In genomic region chr9:129441852-129442251, GRCh38 we compare ENCODE assay signal across 20 cellular contexts.
"Had no signal": no experiment of that assay in that cellular context is flagged by ENCODE, and none has a peak within 500 bp of the region (broad histone marks: within the 10 kb centered on the region; RNA-seq: fewer than 3 reads in every experiment).

No MANE protein-coding gene starts in this region.

- H3K27me3 ChIP-seq: sigmoid colon had no signal

- FAIRE-seq: astrocyte had no signal

- DNase-seq: activated CD4-positive, alpha-beta T cell treated with anti-CD3 and anti-CD28 coated beads for 36 hours; activated CD8-positive, alpha-beta memory T cell treated with anti-CD3 and anti-CD28 coated beads, Interleukin-2, amount 50 U/mL, for 48 hours; activated CD8-positive, alpha-beta T cell treated with anti-CD3 and anti-CD28 coated beads for 36 hours; activated naive CD4-positive, alpha-beta T cell; activated naive CD8-positive, alpha-beta T cell treated with anti-CD3 and anti-CD28 coated beads, Interleukin-2, amount 50 U/mL, for 24 hours; caudate nucleus; cortex of kidney; effector CD8-positive, alpha-beta T cell; gastrocnemius medialis; midbrain; naive thymus-derived CD4-positive, alpha-beta T cell; occipital lobe; sigmoid colon; stimulated activated CD4-positive, alpha-beta T cell treated with anti-CD3 and anti-CD28 coated beads, Interleukin-2, amount 100 ng/mL, for 24 hours; stimulated activated naive B cell treated with anti-CD40 and anti-IgM and Interleukin-4, amounts not matched to agents 10 μg/mL and 1 μg/mL and 100 μg/mL, for 72 hours; substantia nigra; SW 1271 had no signal

- H3K4me3 Mint-ChIP-seq: activated CD4-positive, alpha-beta T cell treated with anti-CD3 and anti-CD28 coated beads for 36 hours; activated CD8-positive, alpha-beta T cell treated with anti-CD3 and anti-CD28 coated beads for 36 hours; activated naive CD8-positive, alpha-beta T cell treated with anti-CD3 and anti-CD28 coated beads, Interleukin-2, amount 50 U/mL, for 24 hours; naive thymus-derived CD4-positive, alpha-beta T cell; stimulated activated naive B cell treated with anti-CD40 and anti-IgM and Interleukin-4, amounts not matched to agents 10 μg/mL and 1 μg/mL and 100 μg/mL, for 72 hours; type B pancreatic cell had no signal

- H3K9me3 ChIP-seq: gastrocnemius medialis, sigmoid colon had no signal

- H3K36me3 ChIP-seq: gastrocnemius medialis, sigmoid colon had no signal

- ATAC-seq: activated CD4-positive, alpha-beta T cell treated with anti-CD3 and anti-CD28 coated beads for 36 hours; activated CD8-positive, alpha-beta T cell treated with anti-CD3 and anti-CD28 coated beads for 36 hours; activated naive CD8-positive, alpha-beta T cell treated with anti-CD3 and anti-CD28 coated beads, Interleukin-2, amount 50 U/mL, for 24 hours; gastrocnemius medialis; naive thymus-derived CD4-positive, alpha-beta T cell; stimulated activated naive B cell treated with anti-CD40 and anti-IgM and Interleukin-4, amounts not matched to agents 10 μg/mL and 1 μg/mL and 100 μg/mL, for 72 hours had no signal

- H3K27ac ChIP-seq: gastrocnemius medialis, sigmoid colon, VCaP had no signal

- H3K36me3 Mint-ChIP-seq: stimulated activated naive B cell treated with anti-CD40 and anti-IgM and Interleukin-4, amounts not matched to agents 10 μg/mL and 1 μg/mL and 100 μg/mL, for 72 hours; type B pancreatic cell had no signal

- H3K4me3 ChIP-seq: gastrocnemius medialis, sigmoid colon had no signal

- H3K27ac Mint-ChIP-seq: activated CD4-positive, alpha-beta T cell treated with anti-CD3 and anti-CD28 coated beads for 36 hours; activated CD8-positive, alpha-beta T cell treated with anti-CD3 and anti-CD28 coated beads for 36 hours; activated naive CD8-positive, alpha-beta T cell treated with anti-CD3 and anti-CD28 coated beads, Interleukin-2, amount 50 U/mL, for 24 hours; stimulated activated naive B cell treated with anti-CD40 and anti-IgM and Interleukin-4, amounts not matched to agents 10 μg/mL and 1 μg/mL and 100 μg/mL, for 72 hours had no signal
